36 cellular contexts compared by ENCODE assay signal in the genomic region with DNA sequence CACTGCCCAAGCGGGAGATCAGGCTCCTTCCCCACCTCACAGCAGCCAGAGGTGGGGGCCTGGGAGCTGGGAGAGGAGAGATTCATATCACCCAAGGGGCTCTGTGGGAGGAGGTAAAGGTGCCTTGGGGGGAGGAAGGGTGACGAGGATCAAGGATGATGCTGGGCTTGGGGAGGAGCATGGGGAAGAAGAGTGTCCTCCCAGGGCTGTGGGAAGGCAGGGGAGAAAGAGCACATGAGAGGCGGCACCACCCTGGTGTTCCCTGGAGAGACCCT.
"Had no signal": no experiment of that assay in that cellular context is flagged by ENCODE, and none has a peak within 500 bp of the region (broad histone marks: within the 10 kb centered on the region; RNA-seq: fewer than 3 reads in every experiment).

No MANE protein-coding gene starts in this region.

- H3K36me3 Mint-ChIP-seq: activated naive CD4-positive, alpha-beta T cell treated with anti-CD3 and anti-CD28 coated beads, Interleukin-2, amount 50 U/mL, for 72 hours; T-cell; WTC11 had no signal

- H3K27me3 ChIP-seq: body of pancreas, brain microvascular endothelial cell, breast epithelium had no signal

- H3K9me3 Mint-ChIP-seq: activated CD4-positive, alpha-beta memory T cell treated with anti-CD3 and anti-CD28 coated beads, Interleukin-2, amount 10 ng/mL, durations not matched to agents 7 days and 5 days; activated CD4-positive, alpha-beta T cell treated with anti-CD3 and anti-CD28 coated beads, Interleukin-2, amount 10 ng/mL, durations not matched to agents 7 days and 5 days; activated naive CD4-positive, alpha-beta T cell treated with anti-CD3 and anti-CD28 coated beads for 36 hours; activated naive CD4-positive, alpha-beta T cell treated with anti-CD3 and anti-CD28 coated beads, Interleukin-2, amount 50 U/mL, for 72 hours; activated naive CD8-positive, alpha-beta T cell treated with anti-CD3 and anti-CD28 coated beads for 36 hours; activated T-cell treated with anti-CD3 and anti-CD28 coated beads, Interleukin-2, amount 50 U/mL, for 24 hours; T-cell; T-helper 2 cell treated with Interferon-gamma antibody and Interleukin-4, amounts not matched to agents 5 μg/mL and 100 μg/mL, for 36 hours; WTC11 had no signal

- H3K36me3 ChIP-seq: adrenal gland, brain microvascular endothelial cell, breast epithelium, WERI-Rb-1 had no signal

- FAIRE-seq: astrocyte, TTC549 had no signal

- DNase-seq: activated CD4-positive, alpha-beta memory T cell treated with anti-CD3 and anti-CD28 coated beads, Interleukin-2, amount 10 ng/mL, durations not matched to agents 7 days and 5 days; activated CD4-positive, alpha-beta T cell treated with anti-CD3 and anti-CD28 coated beads for 1 hour; activated CD4-positive, alpha-beta T cell treated with anti-CD3 and anti-CD28 coated beads for 36 hours; activated CD4-positive, alpha-beta T cell treated with anti-CD3 and anti-CD28 coated beads for 48 hours; activated CD4-positive, alpha-beta T cell treated with anti-CD3 and anti-CD28 coated beads, Interleukin-2, amount 10 ng/mL, durations not matched to agents 7 days and 5 days; activated CD4-positive, alpha-beta T cell treated with anti-CD3 and anti-CD28 coated beads, Interleukin-2, amount 50 U/mL, for 48 hours; activated CD4-positive, CD25-positive, alpha-beta regulatory T cell; activated CD8-positive, alpha-beta memory T cell treated with anti-CD3 and anti-CD28 coated beads for 24 hours; activated CD8-positive, alpha-beta memory T cell treated with anti-CD3 and anti-CD28 coated beads, Interleukin-2, amount 10 ng/mL, durations not matched to agents 7 days and 5 days; activated CD8-positive, alpha-beta memory T cell treated with anti-CD3 and anti-CD28 coated beads, Interleukin-2, amount 50 U/mL, for 48 hours; activated CD8-positive, alpha-beta T cell treated with anti-CD3 and anti-CD28 coated beads, Interleukin-2, amount 10 ng/mL, durations not matched to agents 7 days and 5 days; activated effector memory CD4-positive, alpha-beta T cell treated with anti-CD3 and anti-CD28 coated beads, Interleukin-2, amount 50 U/mL, for 16 hours; activated gamma-delta T cell treated with Interleukin-2 at 50 U/mL for 16 hours; activated naive CD4-positive, alpha-beta T cell; activated naive CD4-positive, alpha-beta T cell treated with anti-CD3 and anti-CD28 coated beads for 36 hours; activated naive CD4-positive, alpha-beta T cell treated with anti-CD3 and anti-CD28 coated beads, Interleukin-2, amount 50 U/mL, for 16 hours; activated naive CD8-positive, alpha-beta T cell treated with anti-CD3 and anti-CD28 coated beads for 36 hours; activated T-cell treated with anti-CD3 and anti-CD28 coated beads, Interleukin-2, amount 50 U/mL, for 24 hours; activated T-cell treated with anti-CD3 and anti-CD28 coated beads, Interleukin-2, amount 50 U/mL, for 48 hours; adrenal gland; amniotic stem cell; aorta; body of pancreas; brain microvascular endothelial cell; central memory CD4-positive, alpha-beta T cell; T-cell; T-helper 2 cell; T-helper 9 cell; WERI-Rb-1 had no signal

- ATAC-seq: activated CD4-positive, alpha-beta T cell treated with anti-CD3 and anti-CD28 coated beads for 36 hours; activated CD4-positive, CD25-positive, alpha-beta regulatory T cell treated with anti-CD3 and anti-CD28 coated beads, Interleukin-2, amount 50 U/mL, for 24 hours; activated CD8-positive, alpha-beta memory T cell treated with anti-CD3 and anti-CD28 coated beads, Interleukin-2, amount 10 ng/mL, durations not matched to agents 7 days and 5 days; activated CD8-positive, alpha-beta T cell treated with anti-CD3 and anti-CD28 coated beads, Interleukin-2, amount 10 ng/mL, durations not matched to agents 7 days and 5 days; activated naive CD4-positive, alpha-beta T cell treated with anti-CD3 and anti-CD28 coated beads, Interleukin-2, amount 50 U/mL, for 72 hours; body of pancreas; T-cell; WTC11 had no signal

- H3K4me1 Mint-ChIP-seq: activated CD4-positive, alpha-beta memory T cell treated with anti-CD3 and anti-CD28 coated beads, Interleukin-2, amount 10 ng/mL, durations not matched to agents 7 days and 5 days; activated CD4-positive, alpha-beta T cell treated with anti-CD3 and anti-CD28 coated beads for 36 hours; activated CD4-positive, alpha-beta T cell treated with anti-CD3 and anti-CD28 coated beads, Interleukin-2, amount 10 ng/mL, durations not matched to agents 7 days and 5 days; activated CD8-positive, alpha-beta memory T cell treated with anti-CD3 and anti-CD28 coated beads, Interleukin-2, amount 10 ng/mL, durations not matched to agents 7 days and 5 days; activated naive CD8-positive, alpha-beta T cell treated with anti-CD3 and anti-CD28 coated beads for 36 hours; T-cell had no signal

- H3K27me3 Mint-ChIP-seq: activated naive CD8-positive, alpha-beta T cell treated with anti-CD3 and anti-CD28 coated beads for 36 hours had no signal

- H3K9me3 ChIP-seq: adrenal gland, body of pancreas, breast epithelium had no signal

- H3K27ac ChIP-seq: adrenal gland, body of pancreas, brain microvascular endothelial cell, breast epithelium, WERI-Rb-1 had no signal

- H3K4me3 ChIP-seq: adrenal gland, body of pancreas, breast epithelium had no signal

- H3K4me3 Mint-ChIP-seq: activated CD4-positive, alpha-beta memory T cell treated with anti-CD3 and anti-CD28 coated beads, Interleukin-2, amount 10 ng/mL, durations not matched to agents 7 days and 5 days; activated CD4-positive, alpha-beta T cell treated with anti-CD3 and anti-CD28 coated beads for 36 hours; activated CD4-positive, alpha-beta T cell treated with anti-CD3 and anti-CD28 coated beads, Interleukin-2, amount 10 ng/mL, durations not matched to agents 7 days and 5 days; activated CD8-positive, alpha-beta memory T cell treated with anti-CD3 and anti-CD28 coated beads, Interleukin-2, amount 10 ng/mL, durations not matched to agents 7 days and 5 days; activated CD8-positive, alpha-beta T cell treated with anti-CD3 and anti-CD28 coated beads, Interleukin-2, amount 10 ng/mL, durations not matched to agents 7 days and 5 days; activated naive CD4-positive, alpha-beta T cell treated with anti-CD3 and anti-CD28 coated beads for 36 hours; activated naive CD8-positive, alpha-beta T cell treated with anti-CD3 and anti-CD28 coated beads for 36 hours; activated T-cell treated with anti-CD3 and anti-CD28 coated beads, Interleukin-2, amount 50 U/mL, for 24 hours; T-cell; T-helper 2 cell treated with Interferon-gamma antibody and Interleukin-4, amounts not matched to agents 5 μg/mL and 100 μg/mL, for 36 hours; WTC11 had no signal

- H3K27ac Mint-ChIP-seq: activated CD4-positive, alpha-beta memory T cell treated with anti-CD3 and anti-CD28 coated beads, Interleukin-2, amount 10 ng/mL, durations not matched to agents 7 days and 5 days; activated CD4-positive, alpha-beta T cell treated with anti-CD3 and anti-CD28 coated beads for 36 hours; activated CD4-positive, alpha-beta T cell treated with anti-CD3 and anti-CD28 coated beads, Interleukin-2, amount 10 ng/mL, durations not matched to agents 7 days and 5 days; activated CD8-positive, alpha-beta memory T cell treated with anti-CD3 and anti-CD28 coated beads, Interleukin-2, amount 10 ng/mL, durations not matched to agents 7 days and 5 days; activated CD8-positive, alpha-beta T cell treated with anti-CD3 and anti-CD28 coated beads, Interleukin-2, amount 10 ng/mL, durations not matched to agents 7 days and 5 days; activated naive CD4-positive, alpha-beta T cell treated with anti-CD3 and anti-CD28 coated beads for 36 hours; activated naive CD4-positive, alpha-beta T cell treated with anti-CD3 and anti-CD28 coated beads, Interleukin-2, amount 50 U/mL, for 72 hours; activated naive CD8-positive, alpha-beta T cell treated with anti-CD3 and anti-CD28 coated beads for 36 hours; activated T-cell treated with anti-CD3 and anti-CD28 coated beads, Interleukin-2, amount 50 U/mL, for 24 hours; T-cell; T-helper 2 cell treated with Interferon-gamma antibody and Interleukin-4, amounts not matched to agents 5 μg/mL and 100 μg/mL, for 36 hours; WTC11 had no signal

- H3K4me1 ChIP-seq: adrenal gland, body of pancreas, breast epithelium had no signal
